9 cellular contexts compared by ENCODE assay signal in genomic region chr20:2984956-2985661, GRCh38. TPM values are rescaled to one million over a fixed set of nuclear protein-coding genes. Genes with fewer than 3 reads are reported as not detected.
DNase-seq lines count a peak whose midpoint lies in the region; ATAC-seq and TF ChIP-seq lines count a peak whose summit lies in the region.
"Had no signal": no experiment of that assay in that cellular context is flagged by ENCODE, and none has a peak within 500 bp of the region (broad histone marks: within the 10 kb centered on the region; RNA-seq: fewer than 3 reads in every experiment).

No MANE protein-coding gene starts in this region.

- peaks cover 16% of the 10 kb centered on the region for H3K4me1 ChIP-seq in PC-3 (ENCODE audit: insufficient read depth, low read length)
- H3K4me1 ChIP-seq in MM.1S (ENCODE audit: low read length), result peaks cover 14% of the 10 kb centered on the region

- H3K9me3 Mint-ChIP-seq in activated naive CD4-positive, alpha-beta T cell treated with anti-CD3 and anti-CD28 coated beads for 36 hours, result no peaks in the 10 kb centered on the region

- no peaks in the 10 kb centered on the region for H3K9me3 ChIP-seq in PC-3 (ENCODE audit: low read length)
- no peaks in the 10 kb centered on the region for H3K9me3 ChIP-seq in MM.1S (replicated peaks; ENCODE audit: insufficient read depth, low read length)

- no peak overlapping the region for H3K9ac ChIP-seq in PC-3 (ENCODE audit: low read length)
- H3K9ac ChIP-seq in MM.1S (ENCODE audit: low read length), result no peak overlapping the region

- intact Hi-C loops in activated naive CD4-positive, alpha-beta T cell treated with anti-CD3 and anti-CD28 coated beads for 36 hours (cut with micrococcal nuclease), result no loop called here
- intact Hi-C loops in PC-3 (cut with micrococcal nuclease), result no loop called here

- H3K4me3 ChIP-seq in PC-3 (ENCODE audit: low read length), result no peak overlapping the region
- no peak overlapping the region for H3K4me3 ChIP-seq in fibroblast of the aortic adventitia (ENCODE audit: low read depth, low read length)
- H3K4me3 ChIP-seq in MM.1S (ENCODE audit: low read length), result no peak overlapping the region

- CTCF ChIA-PET in activated naive CD4-positive, alpha-beta T cell treated with anti-CD3 and anti-CD28 coated beads for 36 hours (lab: Charles Lee), result interaction anchor here (0.8 to 1.4 kb wide), 4 partner anchors 16 to 182 kb away, joined by 3 to 4 read pairs (median 3); partner anchors contain the start of gene PTPRA
- CTCF ChIA-PET in PC-3 (lab: Charles Lee), result no interaction called here

- no peaks in the 10 kb centered on the region for H3K27me3 Mint-ChIP-seq in activated naive CD4-positive, alpha-beta T cell treated with anti-CD3 and anti-CD28 coated beads for 36 hours (ENCODE audit: low read depth)

- POLR2A ChIA-PET in PC-3 (lab: Charles Lee; ENCODE audit: unreplicated experiment), result no interaction called here

- H3K4me1 Mint-ChIP-seq in activated naive CD4-positive, alpha-beta T cell treated with anti-CD3 and anti-CD28 coated beads for 36 hours (ENCODE audit: low read depth), result peaks cover 2% of the 10 kb centered on the region

- peak; percentile 60 for ATAC-seq in PC-3

- H3K27ac ChIP-seq in PC-3 (ENCODE audit: low read length) (no peak overlapping the region), MM.1S (ENCODE audit: low read length) (no peak overlapping the region)

- H3K36me3 ChIP-seq in PC-3 (ENCODE audit: low read depth, low read length) (peaks cover 13% of the 10 kb centered on the region), MM.1S (replicated peaks; ENCODE audit: insufficient read depth, low read length) (peaks cover 4% of the 10 kb centered on the region; the same call in 1 of the 2 replicates)

- TF ChIP-seq CTCF in PC-3 (conservative IDR thresholded peaks at IDR 0.05; ENCODE audit: low read depth, low read length) (no peak), fibroblast of the aortic adventitia (IDR thresholded peaks at IDR 0.05; ENCODE audit: insufficient read depth, low read length) (no peak), MM.1S (IDR thresholded peaks at IDR 0.05; ENCODE audit: low read length) (no peak)

- H3K36me3 Mint-ChIP-seq in activated naive CD4-positive, alpha-beta T cell treated with anti-CD3 and anti-CD28 coated beads for 36 hours (ENCODE audit: low read depth), result peaks cover 17% of the 10 kb centered on the region

- no peak overlapping the region for H2AFZ ChIP-seq in PC-3 (ENCODE audit: low read length)
- no peak overlapping the region for H2AFZ ChIP-seq in MM.1S (ENCODE audit: low read length)

- H3K4me2 ChIP-seq in PC-3 (ENCODE audit: low read length) (peak overlapping the region; percentile 15), MM.1S (ENCODE audit: low read depth, low read length) (no peak overlapping the region)

- H3K4me3 Mint-ChIP-seq in activated naive CD4-positive, alpha-beta T cell treated with anti-CD3 and anti-CD28 coated beads for 36 hours, result no peak overlapping the region

- DNase-seq in activated naive CD4-positive, alpha-beta T cell treated with anti-CD3 and anti-CD28 coated beads for 36 hours, result peak; percentile 42
- DNase-seq in activated naive CD4-positive, alpha-beta T cell (lab: John Stamatoyannopoulos, UW), result no peak
- DNase-seq in PC-3, result peak; percentile 46
- DNase-seq in fibroblast of the aortic adventitia (ENCODE audit: low read depth), result peak; percentile 57
- DNase-seq in stimulated activated CD8-positive, alpha-beta memory T cell treated with anti-CD3 and anti-CD28 coated beads, Interleukin-4, amount 100 ng/mL, for 24 hours (ENCODE audit: low read depth), result peak; percentile 10
- no peak for DNase-seq in MM.1S
- no peak for DNase-seq in inferior parietal cortex (ENCODE audit: extremely low spot score)
- no peak for DNase-seq in Kasumi-1 (lab: John Stamatoyannopoulos, UW)
- DNase-seq: DMS153 had no signal

- no peaks in the 10 kb centered on the region for H3K9me2 ChIP-seq in PC-3 (replicated peaks; ENCODE audit: low read length)
- H3K9me2 ChIP-seq in MM.1S (replicated peaks; ENCODE audit: insufficient read depth, low read length), result no peaks in the 10 kb centered on the region

- no peaks in the 10 kb centered on the region for H4K20me1 ChIP-seq in PC-3 (ENCODE audit: low read length)
- no peaks in the 10 kb centered on the region for H4K20me1 ChIP-seq in MM.1S (ENCODE audit: insufficient read depth, low read length)

- no TSS peak for BruUV-seq in PC-3 (replicated peaks; lab: Mats Ljungman, UMichigan)

- H3K79me2 ChIP-seq in PC-3 (ENCODE audit: low read length) (no peaks in the 10 kb centered on the region), MM.1S (ENCODE audit: low read length) (peaks cover 16% of the 10 kb centered on the region; the same call in 1 of the 2 replicates)

- H3K27me3 ChIP-seq in PC-3 (ENCODE audit: low read length) (no peaks in the 10 kb centered on the region), MM.1S (replicated peaks; ENCODE audit: insufficient read depth, low read length) (no peaks in the 10 kb centered on the region)

- H3F3A ChIP-seq in PC-3 (ENCODE audit: low read length, unreplicated experiment) (no peaks in the 10 kb centered on the region), MM.1S (ENCODE audit: insufficient read depth, low read length) (peaks cover 10% of the 10 kb centered on the region; the same call in 1 of the 2 replicates)

- H3K27ac Mint-ChIP-seq in activated naive CD4-positive, alpha-beta T cell treated with anti-CD3 and anti-CD28 coated beads for 36 hours, result no peak overlapping the region

RNA-seq across cellular contexts. Expression of gene GNRH2, which starts 58.3 kb away (rescaled TPM):
- total RNA-seq in activated naive CD4-positive, alpha-beta T cell treated with anti-CD3 and anti-CD28 coated beads for 36 hours, result not detected
- total RNA-seq in PC-3 (2014; rRNA removed) (1.6 TPM in 1 of 2 replicates, not detected in the other), fibroblast of the aortic adventitia (ENCODE audit: low replicate concordance) (not detected in 2 replicates)

Comparison
In these comparisons a context has a peak if more than half of its experiments do, and no peak if none do; other contexts are left out.
1. DNase-seq: peak in activated naive CD4-positive, alpha-beta T cell treated with anti-CD3 and anti-CD28 coated beads for 36 hours (single experiment), PC-3 (single experiment), fibroblast of the aortic adventitia (single experiment) and stimulated activated CD8-positive, alpha-beta memory T cell treated with anti-CD3 and anti-CD28 coated beads, Interleukin-4, amount 100 ng/mL, for 24 hours (single experiment); none in activated naive CD4-positive, alpha-beta T cell (0 of 4), MM.1S (single experiment), inferior parietal cortex (single experiment) and Kasumi-1 (0 of 2).